Comparison of ENCODE assay signal across 11 cellular contexts in the genomic region with DNA sequence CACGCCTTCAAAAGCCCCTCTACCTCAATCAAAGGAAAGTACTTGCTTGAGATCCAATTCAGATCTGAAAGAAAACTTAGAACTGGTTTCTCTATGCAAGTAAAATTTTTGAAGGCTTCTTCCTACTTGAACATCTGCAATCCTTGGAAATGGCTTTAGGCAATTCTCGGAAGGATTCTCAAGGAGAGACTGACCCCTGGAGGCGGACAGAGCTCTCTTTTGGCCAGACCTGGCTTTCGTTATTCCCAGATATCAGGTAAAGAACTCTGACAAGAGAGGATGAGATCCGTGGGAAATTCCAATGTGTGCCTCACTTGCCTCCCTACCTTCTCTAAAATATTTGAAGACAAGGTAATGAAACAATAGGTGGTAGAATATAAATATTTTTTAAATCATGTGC.
DNase-seq lines count a peak whose midpoint lies in the region; ATAC-seq, FAIRE-seq and TF ChIP-seq lines count a peak whose summit lies in the region.
"Had no signal": no experiment of that assay in that cellular context is flagged by ENCODE, and none has a peak within 500 bp of the region (broad histone marks: within the 10 kb centered on the region; RNA-seq: fewer than 3 reads in every experiment).

No MANE protein-coding gene starts in this region.

- 19% methylated on average over 5 of the region's 5 CpGs for WGBS in right cardiac atrium
- 8 to 39% methylated on average over 4 to 5 of the region's 5 CpGs for WGBS in transverse colon (ENCODE audit: low coverage in 1 of 2), 2 donors

- no peak for TF ChIP-seq EP300 in transverse colon (IDR thresholded peaks at IDR 0.05; ENCODE audit: low read depth)

- DNase-seq in Right ventricle myocardium superior (no peak), left ventricle myocardium superior (no peak), Peyer's patch (peak in 2 of 3 donors; percentile 43 to 61), right cardiac atrium (peak in 2 of 3 donors; percentile 39 to 56), transverse colon (peak; percentile 57), GM19239 (ENCODE audit: insufficient read length, low spot score) (no peak), vagina (ENCODE audit: extremely low spot score in 2 of 2) (no peak)

- no peaks in the 10 kb centered on the region for H3K36me3 ChIP-seq in Peyer's patch
- no peaks in the 10 kb centered on the region for H3K36me3 ChIP-seq in transverse colon
- no peaks in the 10 kb centered on the region for H3K36me3 ChIP-seq in vagina
- H3K36me3 ChIP-seq: pancreas had no signal

- H3K27me3 ChIP-seq in Peyer's patch: no peaks in the 10 kb centered on the region
- no peaks in the 10 kb centered on the region for H3K27me3 ChIP-seq in right cardiac atrium (ENCODE audit: control insufficient read depth, insufficient read depth)
- no peaks in the 10 kb centered on the region for H3K27me3 ChIP-seq in transverse colon
- no peaks in the 10 kb centered on the region for H3K27me3 ChIP-seq in vagina
- H3K27me3 ChIP-seq: pancreas had no signal

- ATAC-seq in Right ventricle myocardium superior (ENCODE audit: poor library complexity) (peak; percentile 58), left ventricle myocardium superior (no peak), right cardiac atrium (no peak), HG02571 (IDR thresholded peaks at IDR 0.05; ENCODE audit: unreplicated experiment) (no peak)
- ATAC-seq: pancreas had no signal

- no peak for FAIRE-seq in GM19239 (lab: Jason Lieb, UNC)
- FAIRE-seq: colon, pancreas, TTC549 had no signal

- H3K4me1 ChIP-seq in Peyer's patch (no peaks in the 10 kb centered on the region), right cardiac atrium (ENCODE audit: control insufficient read depth, insufficient read depth, low read length) (no peaks in the 10 kb centered on the region), transverse colon (no peaks in the 10 kb centered on the region), vagina (no peaks in the 10 kb centered on the region)
- H3K4me1 ChIP-seq: pancreas had no signal

- TF ChIP-seq CTCF in Peyer's patch (IDR thresholded peaks at IDR 0.05) (peak in 4 of 6 experiments; percentile 25 to 69 (median 66)), transverse colon (IDR thresholded peaks at IDR 0.05) (peak; percentile 39 to 49 (median 48)), vagina (IDR thresholded peaks at IDR 0.05) (no peak)

- H3K9me3 ChIP-seq in Peyer's patch (no peaks in the 10 kb centered on the region), right cardiac atrium (ENCODE audit: control insufficient read depth, low read length) (no peaks in the 10 kb centered on the region), transverse colon (no peaks in the 10 kb centered on the region), vagina (no peaks in the 10 kb centered on the region)
- H3K9me3 ChIP-seq: pancreas had no signal

- no peak overlapping the region for H3K4me3 ChIP-seq in Peyer's patch
- H3K4me3 ChIP-seq in right cardiac atrium (ENCODE audit: low read length): no peak overlapping the region
- no peak overlapping the region for H3K4me3 ChIP-seq in transverse colon
- no peak overlapping the region for H3K4me3 ChIP-seq in vagina
- H3K4me3 ChIP-seq: pancreas had no signal

- in situ Hi-C loops in transverse colon (cut with MboI; ENCODE audit: low pct_ligation_motif_present in 1 of 4, low pct_unique_long_range_greater_than_20kb in 1 of 4, low sequenced_read_pairs in 3 of 4): no loop called here

- TF ChIP-seq POLR2A in Peyer's patch (IDR thresholded peaks at IDR 0.05) (no peak), transverse colon (IDR thresholded peaks at IDR 0.05) (no peak), vagina (IDR thresholded peaks at IDR 0.05) (no peak)

- H3K27ac ChIP-seq in Peyer's patch (no peak overlapping the region), right cardiac atrium (ENCODE audit: low read length) (no peak overlapping the region), transverse colon (no peak overlapping the region), vagina (no peak overlapping the region)
- H3K27ac ChIP-seq: pancreas had no signal

- intact Hi-C loops in Right ventricle myocardium superior (cut with DNase I): loop anchor here (10.0 kb wide), 1 partner anchor 840 kb away; no protein-coding TSS in a partner anchor
- intact Hi-C loops in left ventricle myocardium superior (cut with micrococcal nuclease): no loop called here
- intact Hi-C loops in right cardiac atrium (cut with DNase I): loop anchor here in 2 of 4 donors (5.0 to 10.0 kb wide), 3 partner anchors 190 to 843 kb away; no protein-coding TSS in a partner anchor
- intact Hi-C loops in transverse colon (cut with DNase I; ENCODE audit: low total_unique reads): no loop called here
- intact Hi-C loops in vagina (cut with DNase I): no loop called here

Comparison
In these comparisons a context has a peak if more than half of its experiments do, and no peak if none do; other contexts are left out.
1. DNase-seq: peak in Peyer's patch (2 of 3), right cardiac atrium (2 of 3) and transverse colon (single experiment); none in Right ventricle myocardium superior (single experiment), left ventricle myocardium superior (single experiment), GM19239 (single experiment) and vagina (0 of 2).
2. CTCF ChIP-seq: peak in Peyer's patch (4 of 6) and transverse colon (5 of 5); none in vagina (0 of 3).